ENCODE assay signal across 1 cellular context in genomic region chr3:101676219-101676764, GRCh38.
TF ChIP-seq lines count a peak whose summit lies in the region.

No MANE protein-coding gene starts in this region.

TF ChIP-seq in HepG2, 621 proteins besides CTCF, POLR2A, EP300 and RAD21 (continued from another document and continues in another):
- TF ChIP-seq PHF8 (CRISPR knock-in tag; IDR thresholded peaks at IDR 0.05) (peak; percentile 93), KDM2A (CRISPR knock-in tag; IDR thresholded peaks at IDR 0.05; ENCODE audit: borderline replicate concordance, low read depth) (peak; percentile 55; the same call in 1 of the 2 replicates), CC2D1A (CRISPR knock-in tag; IDR thresholded peaks at IDR 0.05) (no peak), ZSCAN30 (CRISPR knock-in tag; IDR thresholded peaks at IDR 0.05) (no peak), KMT2B (CRISPR knock-in tag; IDR thresholded peaks at IDR 0.05) (peak; percentile 45; the same call in 1 of the 2 replicates), KLF13 (CRISPR knock-in tag; IDR thresholded peaks at IDR 0.05) (no peak), KAT8 (CRISPR knock-in tag; IDR thresholded peaks at IDR 0.05) (peak; percentile 44; the same call in 1 of the 2 replicates), PCBP1 (IDR thresholded peaks at IDR 0.05; ENCODE audit: borderline replicate concordance, low read depth, low read length) (no peak), MTA1 (CRISPR knock-in tag; IDR thresholded peaks at IDR 0.05; ENCODE audit: borderline replicate concordance) (no peak), KDM4B (CRISPR knock-in tag; IDR thresholded peaks at IDR 0.05) (peak; percentile 28; the same call in 1 of the 2 replicates), ZFP1 (CRISPR knock-in tag; IDR thresholded peaks at IDR 0.05) (no peak), ZIK1 (CRISPR knock-in tag; IDR thresholded peaks at IDR 0.05; ENCODE audit: borderline replicate concordance, low read depth) (peak; percentile 36; the same call in 1 of the 2 replicates), FOXO1 (CRISPR knock-in tag; IDR thresholded peaks at IDR 0.05) (0 out of 2 replicates have a peak, but pooled peaks have one; percentile 18), ZBTB8A (CRISPR knock-in tag; IDR thresholded peaks at IDR 0.05; ENCODE audit: borderline replicate concordance, low read depth) (no peak), ARID2 (CRISPR knock-in tag; IDR thresholded peaks at IDR 0.05; ENCODE audit: borderline replicate concordance) (0 out of 2 replicates have a peak, but pooled peaks have one; percentile 12), SMAD1 (CRISPR knock-in tag; IDR thresholded peaks at IDR 0.05; ENCODE audit: borderline replicate concordance, low read depth) (no peak), KAT2B (IDR thresholded peaks at IDR 0.05; ENCODE audit: borderline replicate concordance, low read depth, low read length) (no peak), ZNF414 (CRISPR knock-in tag; IDR thresholded peaks at IDR 0.05) (no peak; the same call in 1 of the 2 replicates), HDAC2 (CRISPR knock-in tag; IDR thresholded peaks at IDR 0.05) (0 out of 2 replicates have a peak, but pooled peaks have one; percentile 43), ZBTB7A (CRISPR knock-in tag; IDR thresholded peaks at IDR 0.05) (peak; percentile 43; the same call in 1 of the 2 replicates), ZNF629 (CRISPR knock-in tag; conservative IDR thresholded peaks at IDR 0.05) (no peak), GMEB1 (CRISPR knock-in tag; IDR thresholded peaks at IDR 0.05; ENCODE audit: borderline replicate concordance) (no peak), TMF1 (CRISPR knock-in tag; IDR thresholded peaks at IDR 0.05; ENCODE audit: low read depth) (0 out of 2 replicates have a peak, but pooled peaks have one; percentile 20), RORA (CRISPR knock-in tag; IDR thresholded peaks at IDR 0.05) (no peak), CREB1 (IDR thresholded peaks at IDR 0.05) (no peak), CREB1 (CRISPR knock-in tag; IDR thresholded peaks at IDR 0.05) (no peak), IRF1 (CRISPR knock-in tag; IDR thresholded peaks at IDR 0.05; ENCODE audit: low read depth) (no peak), ZKSCAN8 (CRISPR knock-in tag; IDR thresholded peaks at IDR 0.05; ENCODE audit: borderline replicate concordance) (no peak), ZNF879 (CRISPR knock-in tag; IDR thresholded peaks at IDR 0.05) (no peak), KLF15 (CRISPR knock-in tag; IDR thresholded peaks at IDR 0.05; ENCODE audit: borderline replicate concordance) (0 out of 2 replicates have a peak, but pooled peaks have one; percentile 49), ZNF670 (CRISPR knock-in tag; IDR thresholded peaks at IDR 0.05; ENCODE audit: borderline replicate concordance) (peak; percentile 61; the same call in 1 of the 2 replicates), LBX2 (CRISPR knock-in tag; IDR thresholded peaks at IDR 0.05; ENCODE audit: borderline replicate concordance) (no peak), THAP11 (CRISPR knock-in tag; IDR thresholded peaks at IDR 0.05) (peak; percentile 78; the same call in 1 of the 2 replicates), KLF16 (CRISPR knock-in tag; IDR thresholded peaks at IDR 0.05) (peak in 1 of 2 experiments; percentile 26; a peak in 1 of 4 replicates), ZNF317 (CRISPR knock-in tag; IDR thresholded peaks at IDR 0.05) (no peak), HNRNPLL (IDR thresholded peaks at IDR 0.05; ENCODE audit: low read depth, low read length, poor library complexity, severe bottlenecking) (peak; percentile 71), RBFOX2 (IDR thresholded peaks at IDR 0.05; ENCODE audit: low read depth, low read length) (peak; percentile 94), ZNF574 (CRISPR knock-in tag; IDR thresholded peaks at IDR 0.05) (peak; percentile 72)
- TF ChIP-seq, protein P1, sequence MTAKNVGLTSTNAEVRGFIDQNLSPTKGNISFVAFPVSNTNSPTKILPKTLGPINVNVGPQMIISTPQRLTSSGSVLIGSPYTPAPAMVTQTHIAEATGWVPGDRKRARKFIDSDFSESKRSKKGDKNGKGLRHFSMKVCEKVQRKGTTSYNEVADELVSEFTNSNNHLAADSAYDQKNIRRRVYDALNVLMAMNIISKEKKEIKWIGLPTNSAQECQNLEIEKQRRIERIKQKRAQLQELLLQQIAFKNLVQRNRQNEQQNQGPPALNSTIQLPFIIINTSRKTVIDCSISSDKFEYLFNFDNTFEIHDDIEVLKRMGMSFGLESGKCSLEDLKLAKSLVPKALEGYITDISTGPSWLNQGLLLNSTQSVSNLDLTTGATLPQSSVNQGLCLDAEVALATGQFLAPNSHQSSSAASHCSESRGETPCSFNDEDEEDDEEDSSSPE (CRISPR knock-in tag; IDR thresholded peaks at IDR 0.05) = no peak
- TF ChIP-seq, protein P2, sequence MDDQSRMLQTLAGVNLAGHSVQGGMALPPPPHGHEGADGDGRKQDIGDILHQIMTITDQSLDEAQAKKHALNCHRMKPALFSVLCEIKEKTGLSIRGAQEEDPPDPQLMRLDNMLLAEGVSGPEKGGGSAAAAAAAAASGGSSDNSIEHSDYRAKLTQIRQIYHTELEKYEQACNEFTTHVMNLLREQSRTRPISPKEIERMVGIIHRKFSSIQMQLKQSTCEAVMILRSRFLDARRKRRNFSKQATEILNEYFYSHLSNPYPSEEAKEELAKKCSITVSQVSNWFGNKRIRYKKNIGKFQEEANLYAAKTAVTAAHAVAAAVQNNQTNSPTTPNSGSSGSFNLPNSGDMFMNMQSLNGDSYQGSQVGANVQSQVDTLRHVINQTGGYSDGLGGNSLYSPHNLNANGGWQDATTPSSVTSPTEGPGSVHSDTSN (CRISPR knock-in tag; IDR thresholded peaks at IDR 0.05; ENCODE audit: borderline replicate concordance) = no peak
- TF ChIP-seq, protein P3, sequence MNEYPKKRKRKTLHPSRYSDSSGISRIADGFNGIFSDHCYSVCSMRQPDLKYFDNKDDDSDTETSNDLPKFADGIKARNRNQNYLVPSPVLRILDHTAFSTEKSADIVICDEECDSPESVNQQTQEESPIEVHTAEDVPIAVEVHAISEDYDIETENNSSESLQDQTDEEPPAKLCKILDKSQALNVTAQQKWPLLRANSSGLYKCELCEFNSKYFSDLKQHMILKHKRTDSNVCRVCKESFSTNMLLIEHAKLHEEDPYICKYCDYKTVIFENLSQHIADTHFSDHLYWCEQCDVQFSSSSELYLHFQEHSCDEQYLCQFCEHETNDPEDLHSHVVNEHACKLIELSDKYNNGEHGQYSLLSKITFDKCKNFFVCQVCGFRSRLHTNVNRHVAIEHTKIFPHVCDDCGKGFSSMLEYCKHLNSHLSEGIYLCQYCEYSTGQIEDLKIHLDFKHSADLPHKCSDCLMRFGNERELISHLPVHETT (CRISPR knock-in tag; conservative IDR thresholded peaks at IDR 0.05) = no peak
- TF ChIP-seq, protein P4, sequence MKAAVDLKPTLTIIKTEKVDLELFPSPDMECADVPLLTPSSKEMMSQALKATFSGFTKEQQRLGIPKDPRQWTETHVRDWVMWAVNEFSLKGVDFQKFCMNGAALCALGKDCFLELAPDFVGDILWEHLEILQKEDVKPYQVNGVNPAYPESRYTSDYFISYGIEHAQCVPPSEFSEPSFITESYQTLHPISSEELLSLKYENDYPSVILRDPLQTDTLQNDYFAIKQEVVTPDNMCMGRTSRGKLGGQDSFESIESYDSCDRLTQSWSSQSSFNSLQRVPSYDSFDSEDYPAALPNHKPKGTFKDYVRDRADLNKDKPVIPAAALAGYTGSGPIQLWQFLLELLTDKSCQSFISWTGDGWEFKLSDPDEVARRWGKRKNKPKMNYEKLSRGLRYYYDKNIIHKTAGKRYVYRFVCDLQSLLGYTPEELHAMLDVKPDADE (CRISPR knock-in tag; IDR thresholded peaks at IDR 0.05) = no peak
- TF ChIP-seq, protein P5, sequence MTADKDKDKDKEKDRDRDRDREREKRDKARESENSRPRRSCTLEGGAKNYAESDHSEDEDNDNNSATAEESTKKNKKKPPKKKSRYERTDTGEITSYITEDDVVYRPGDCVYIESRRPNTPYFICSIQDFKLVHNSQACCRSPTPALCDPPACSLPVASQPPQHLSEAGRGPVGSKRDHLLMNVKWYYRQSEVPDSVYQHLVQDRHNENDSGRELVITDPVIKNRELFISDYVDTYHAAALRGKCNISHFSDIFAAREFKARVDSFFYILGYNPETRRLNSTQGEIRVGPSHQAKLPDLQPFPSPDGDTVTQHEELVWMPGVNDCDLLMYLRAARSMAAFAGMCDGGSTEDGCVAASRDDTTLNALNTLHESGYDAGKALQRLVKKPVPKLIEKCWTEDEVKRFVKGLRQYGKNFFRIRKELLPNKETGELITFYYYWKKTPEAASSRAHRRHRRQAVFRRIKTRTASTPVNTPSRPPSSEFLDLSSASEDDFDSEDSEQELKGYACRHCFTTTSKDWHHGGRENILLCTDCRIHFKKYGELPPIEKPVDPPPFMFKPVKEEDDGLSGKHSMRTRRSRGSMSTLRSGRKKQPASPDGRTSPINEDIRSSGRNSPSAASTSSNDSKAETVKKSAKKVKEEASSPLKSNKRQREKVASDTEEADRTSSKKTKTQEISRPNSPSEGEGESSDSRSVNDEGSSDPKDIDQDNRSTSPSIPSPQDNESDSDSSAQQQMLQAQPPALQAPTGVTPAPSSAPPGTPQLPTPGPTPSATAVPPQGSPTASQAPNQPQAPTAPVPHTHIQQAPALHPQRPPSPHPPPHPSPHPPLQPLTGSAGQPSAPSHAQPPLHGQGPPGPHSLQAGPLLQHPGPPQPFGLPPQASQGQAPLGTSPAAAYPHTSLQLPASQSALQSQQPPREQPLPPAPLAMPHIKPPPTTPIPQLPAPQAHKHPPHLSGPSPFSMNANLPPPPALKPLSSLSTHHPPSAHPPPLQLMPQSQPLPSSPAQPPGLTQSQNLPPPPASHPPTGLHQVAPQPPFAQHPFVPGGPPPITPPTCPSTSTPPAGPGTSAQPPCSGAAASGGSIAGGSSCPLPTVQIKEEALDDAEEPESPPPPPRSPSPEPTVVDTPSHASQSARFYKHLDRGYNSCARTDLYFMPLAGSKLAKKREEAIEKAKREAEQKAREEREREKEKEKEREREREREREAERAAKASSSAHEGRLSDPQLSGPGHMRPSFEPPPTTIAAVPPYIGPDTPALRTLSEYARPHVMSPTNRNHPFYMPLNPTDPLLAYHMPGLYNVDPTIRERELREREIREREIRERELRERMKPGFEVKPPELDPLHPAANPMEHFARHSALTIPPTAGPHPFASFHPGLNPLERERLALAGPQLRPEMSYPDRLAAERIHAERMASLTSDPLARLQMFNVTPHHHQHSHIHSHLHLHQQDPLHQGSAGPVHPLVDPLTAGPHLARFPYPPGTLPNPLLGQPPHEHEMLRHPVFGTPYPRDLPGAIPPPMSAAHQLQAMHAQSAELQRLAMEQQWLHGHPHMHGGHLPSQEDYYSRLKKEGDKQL (CRISPR knock-in tag; IDR thresholded peaks at IDR 0.05; ENCODE audit: low read depth) = no peak
- TF ChIP-seq, protein P6, sequence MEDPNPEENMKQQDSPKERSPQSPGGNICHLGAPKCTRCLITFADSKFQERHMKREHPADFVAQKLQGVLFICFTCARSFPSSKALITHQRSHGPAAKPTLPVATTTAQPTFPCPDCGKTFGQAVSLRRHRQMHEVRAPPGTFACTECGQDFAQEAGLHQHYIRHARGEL (CRISPR knock-in tag; IDR thresholded peaks at IDR 0.05) = 0 out of 2 replicates have a peak, but pooled peaks have one; percentile 21
- TF ChIP-seq, protein P7, sequence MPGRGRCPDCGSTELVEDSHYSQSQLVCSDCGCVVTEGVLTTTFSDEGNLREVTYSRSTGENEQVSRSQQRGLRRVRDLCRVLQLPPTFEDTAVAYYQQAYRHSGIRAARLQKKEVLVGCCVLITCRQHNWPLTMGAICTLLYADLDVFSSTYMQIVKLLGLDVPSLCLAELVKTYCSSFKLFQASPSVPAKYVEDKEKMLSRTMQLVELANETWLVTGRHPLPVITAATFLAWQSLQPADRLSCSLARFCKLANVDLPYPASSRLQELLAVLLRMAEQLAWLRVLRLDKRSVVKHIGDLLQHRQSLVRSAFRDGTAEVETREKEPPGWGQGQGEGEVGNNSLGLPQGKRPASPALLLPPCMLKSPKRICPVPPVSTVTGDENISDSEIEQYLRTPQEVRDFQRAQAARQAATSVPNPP (CRISPR knock-in tag; IDR thresholded peaks at IDR 0.05) = no peak
